Comparison of ENCODE assay signal across 11 cellular contexts in genomic region chr16:17395849-17396480, GRCh38.
A peak's percentile ranks its signal among the peaks of the same experiment; 100 is the strongest.
DNase-seq lines count a peak whose midpoint lies in the region; FAIRE-seq and TF ChIP-seq lines count a peak whose summit lies in the region.
"Had no signal": no experiment of that assay in that cellular context is flagged by ENCODE, and none has a peak within 500 bp of the region (broad histone marks: within the 10 kb centered on the region; RNA-seq: fewer than 3 reads in every experiment).

No MANE protein-coding gene starts in this region.

- peaks cover 4% of the 10 kb centered on the region; the same call in 1 of the 2 replicates for H3K79me1 ChIP-seq in H1 (ENCODE audit: low read depth, low read length)

- H3K23ac ChIP-seq in H1 (ENCODE audit: insufficient read length): no peak overlapping the region

- CTCF ChIA-PET in activated CD4-positive, alpha-beta T cell treated with anti-CD3 and anti-CD28 coated beads, Interleukin-2, amount 10 ng/mL, durations not matched to agents 7 days and 5 days (lab: Charles Lee): no interaction called here
- CTCF ChIA-PET in H1 (lab: Charles Lee; ENCODE audit: partially characterized antibody): interaction anchor here (0.6 kb wide), 1 partner anchor 82 kb away, joined by 3 read pairs; no protein-coding TSS in a partner anchor

- peaks cover 15% of the 10 kb centered on the region for H3K9me3 Mint-ChIP-seq in activated CD4-positive, alpha-beta T cell treated with anti-CD3 and anti-CD28 coated beads, Interleukin-2, amount 10 ng/mL, durations not matched to agents 7 days and 5 days
- H3K9me3 Mint-ChIP-seq: brain had no signal

- H3K27ac ChIP-seq in H1 (ENCODE audit: low read depth, low read length) (no peak overlapping the region), transverse colon (peak overlapping the region; percentile 80 to 87 (median 86))

- no peak overlapping the region for H2BK20ac ChIP-seq in H1 (ENCODE audit: low read length)

- H3K4me1 Mint-ChIP-seq in activated CD4-positive, alpha-beta T cell treated with anti-CD3 and anti-CD28 coated beads, Interleukin-2, amount 10 ng/mL, durations not matched to agents 7 days and 5 days: peaks cover 48% of the 10 kb centered on the region

- TF ChIP-seq RAD21 in H1 (IDR thresholded peaks at IDR 0.05 in 1 of 2, conservative IDR thresholded peaks at IDR 0.05 in 1 of 2; ENCODE audit: low read depth in 2 of 2, low read length in 2 of 2): no peak

- no peak overlapping the region for H3K14ac ChIP-seq in H1 (ENCODE audit: insufficient read length)

- intact Hi-C loops in lower leg skin (cut with DNase I; ENCODE audit: low total_unique reads): no loop called here
- intact Hi-C loops in transverse colon (cut with DNase I; ENCODE audit: low total_unique reads): loop anchor here (5.0 kb wide), 1 partner anchor 34 kb away; no protein-coding TSS in a partner anchor

- peak overlapping the region; percentile 61; the same call in 1 of the 2 replicates for H2AK5ac ChIP-seq in H1 (ENCODE audit: low read depth, low read length)

- DNase-seq in activated CD4-positive, alpha-beta T cell treated with anti-CD3 and anti-CD28 coated beads, Interleukin-2, amount 10 ng/mL, durations not matched to agents 7 days and 5 days: no peak
- DNase-seq in activated CD4-positive, alpha-beta T cell treated with anti-CD3 and anti-CD28 coated beads, Interleukin-2, amount 50 U/mL, for 1 hour: no peak
- DNase-seq in H1 (ENCODE audit: low read depth in 1 of 2, low spot score in 2 of 2) (no peak), lower leg skin (ENCODE audit: low spot score in 2 of 2) (peak; percentile 33 to 76), transverse colon (peak; percentile 48), HK-2 (ENCODE audit: unreplicated experiment) (no peak), H7 (no peak)
- DNase-seq in stimulated activated CD8-positive, alpha-beta memory T cell treated with anti-CD3 and anti-CD28 coated beads, Interleukin-4, amount 100 ng/mL, for 48 hours: no peak
- DNase-seq: kidney; stimulated activated CD4-positive, alpha-beta T cell treated with anti-CD3 and anti-CD28 coated beads, Interleukin-4, amount 100 ng/mL, for 1 hour had no signal

- no peak overlapping the region for H3K4ac ChIP-seq in H1 (replicated peaks; ENCODE audit: insufficient read length, low read depth, low read length)

- POLR2A ChIA-PET in activated CD4-positive, alpha-beta T cell treated with anti-CD3 and anti-CD28 coated beads, Interleukin-2, amount 10 ng/mL, durations not matched to agents 7 days and 5 days (lab: Charles Lee): no interaction called here
- POLR2A ChIA-PET in H1 (lab: Charles Lee; ENCODE audit: partially characterized antibody): interaction anchor here (4.7 kb wide), 1 partner anchor 11 kb away, joined by 19 read pairs; no protein-coding TSS in a partner anchor

- peak overlapping the region; percentile 65; the same call in 1 of the 2 replicates for H2BK15ac ChIP-seq in H1 (ENCODE audit: low read length)

- H3K9me3 ChIP-seq in H1 (ENCODE audit: insufficient read depth in 2 of 2, low read depth in 1 of 2, low read length in 1 of 2): no peaks in the 10 kb centered on the region
- H3K9me3 ChIP-seq in transverse colon: no peaks in the 10 kb centered on the region

- 94% methylated on average over 9 of the region's 9 CpGs; no CpG with 5 or more reads in 1 of the 2 experiments for WGBS in H1 (ENCODE audit: extremely low coverage in 1 of 2, insufficient coverage in 1 of 2, insufficient read length in 1 of 2, insufficient replicate concordance in 2 of 2, low coverage in 1 of 2, low lambda C conversion rate in 2 of 2, missing lambda C conversion rate in 1 of 2), 2 experiments
- 61 to 64% methylated on average over 9 of the region's 9 CpGs for WGBS in lower leg skin, 2 donors
- 33% methylated on average over 9 of the region's 9 CpGs; no CpG with 5 or more reads in 1 of the 2 donors for WGBS in transverse colon (ENCODE audit: low coverage in 1 of 2), 2 donors

- peaks cover 0 to 14% of the 10 kb centered on the region in 2 experiments; a peak in 1 of 4 replicates for H3K79me2 ChIP-seq in H1 (ENCODE audit: control insufficient read depth in 1 of 2, insufficient read depth in 2 of 2, low read length in 2 of 2)

- in situ Hi-C loops in transverse colon (cut with MboI; ENCODE audit: low pct_ligation_motif_present in 1 of 4, low pct_unique_long_range_greater_than_20kb in 1 of 4, low sequenced_read_pairs in 3 of 4): no loop called here

- TF ChIP-seq POLR2A in H1 (IDR thresholded peaks at IDR 0.05; ENCODE audit: control extremely low read depth in 1 of 2, low read depth in 2 of 2, low read length in 2 of 2): no peak
- TF ChIP-seq POLR2A in lower leg skin (IDR thresholded peaks at IDR 0.05): no peak
- TF ChIP-seq POLR2A in transverse colon (IDR thresholded peaks at IDR 0.05): no peak

- H3K27me3 Mint-ChIP-seq in activated CD4-positive, alpha-beta T cell treated with anti-CD3 and anti-CD28 coated beads, Interleukin-2, amount 10 ng/mL, durations not matched to agents 7 days and 5 days: no peaks in the 10 kb centered on the region
- H3K27me3 Mint-ChIP-seq: brain had no signal

- H3K23me2 ChIP-seq in H1 (ENCODE audit: low read depth, low read length): no peaks in the 10 kb centered on the region

- H3K9ac ChIP-seq in H1 (replicated peaks in 1 of 4; ENCODE audit: extremely low read depth in 1 of 4, low read depth in 3 of 4, low read length in 3 of 4): no peak overlapping the region

- H3K18ac ChIP-seq in H1 (ENCODE audit: extremely low read depth, low read length): no peak overlapping the region

- no peak for TF ChIP-seq CTCF in H1 (IDR thresholded peaks at IDR 0.05; ENCODE audit: control extremely low read depth in 1 of 3, insufficient read depth in 1 of 3, low read depth in 1 of 3, low read length in 3 of 3)
- TF ChIP-seq CTCF in lower leg skin (IDR thresholded peaks at IDR 0.05): no peak
- TF ChIP-seq CTCF in transverse colon (IDR thresholded peaks at IDR 0.05): no peak

- peak overlapping the region; percentile 57 for H3K27ac Mint-ChIP-seq in activated CD4-positive, alpha-beta T cell treated with anti-CD3 and anti-CD28 coated beads, Interleukin-2, amount 10 ng/mL, durations not matched to agents 7 days and 5 days

- TF ChIP-seq EP300 in H1 (IDR thresholded peaks at IDR 0.05; ENCODE audit: borderline replicate concordance in 1 of 2, low read depth in 2 of 2, low read length in 2 of 2): no peak
- no peak for TF ChIP-seq EP300 in transverse colon (IDR thresholded peaks at IDR 0.05; ENCODE audit: low read depth)

- no peaks in the 10 kb centered on the region; a peak in 1 of 7 replicates for H3K27me3 ChIP-seq in H1 (replicated peaks in 1 of 4; ENCODE audit: control insufficient read depth in 3 of 4, extremely low read depth in 1 of 4, insufficient read depth in 3 of 4, low read length in 3 of 4)
- no peaks in the 10 kb centered on the region for H3K27me3 ChIP-seq in transverse colon
- H3K27me3 ChIP-seq in H7 (ENCODE audit: control insufficient read depth, insufficient read depth, low read length): no peaks in the 10 kb centered on the region

- H2BK5ac ChIP-seq in H1 (ENCODE audit: low read depth, low read length): peak overlapping the region; percentile 39; the same call in 1 of the 2 replicates

- no peak overlapping the region for H4K91ac ChIP-seq in H1 (replicated peaks; ENCODE audit: insufficient read length, low read length)

- 0 out of 2 replicates have a peak overlapping the region, but pooled peaks have one; percentile 46 for H2BK12ac ChIP-seq in H1 (ENCODE audit: low read depth, low read length)

- H3K36me3 ChIP-seq in H1 (ENCODE audit: control insufficient read depth in 2 of 4, insufficient read depth in 4 of 4, low read length in 3 of 4) (no peaks in the 10 kb centered on the region), transverse colon (no peaks in the 10 kb centered on the region), H7 (replicated peaks; ENCODE audit: control insufficient read depth, insufficient read depth, low read length) (no peaks in the 10 kb centered on the region)

- H3K4me3 ChIP-seq in H1 (ENCODE audit: extremely low read depth in 1 of 4, insufficient read depth in 2 of 4, low read depth in 3 of 4, low read length in 4 of 4): no peak overlapping the region
- no peak overlapping the region for H3K4me3 ChIP-seq in lower leg skin (ENCODE audit: low read depth, poor library complexity, severe bottlenecking)
- no peak overlapping the region for H3K4me3 ChIP-seq in transverse colon
- H3K4me3 ChIP-seq in H7 (ENCODE audit: insufficient read depth, low read depth, low read length): no peak overlapping the region

- no peak overlapping the region for H4K5ac ChIP-seq in H1 (ENCODE audit: insufficient read length, low read depth, low read length)

- H3K4me1 ChIP-seq in H1 (replicated peaks in 1 of 4; ENCODE audit: control insufficient read depth in 3 of 4, insufficient read depth in 4 of 4, low read length in 3 of 4) (peaks cover 0 to 26% (median 7%) of the 10 kb centered on the region in 4 experiments; a peak in 5 of 7 replicates), transverse colon (peaks cover 17 to 35% (median 29%) of the 10 kb centered on the region in 4 donors)

- H3K36me3 Mint-ChIP-seq in activated CD4-positive, alpha-beta T cell treated with anti-CD3 and anti-CD28 coated beads, Interleukin-2, amount 10 ng/mL, durations not matched to agents 7 days and 5 days (ENCODE audit: low read depth): peaks cover 53% of the 10 kb centered on the region

- no peak overlapping the region for H3K56ac ChIP-seq in H1 (replicated peaks; ENCODE audit: insufficient read length, low read depth, low read length)

- H3K4me2 ChIP-seq in H1 (ENCODE audit: insufficient read depth in 1 of 2, low read depth in 2 of 2, low read length in 2 of 2): no peak overlapping the region

- no peak overlapping the region for H2AFZ ChIP-seq in H1 (ENCODE audit: low read length)

- H2BK120ac ChIP-seq in H1 (replicated peaks; ENCODE audit: low read depth, low read length): no peak overlapping the region

- H4K8ac ChIP-seq in H1 (ENCODE audit: extremely low read depth, insufficient read depth, low read length): no peak overlapping the region

- no peak overlapping the region for H3K4me3 Mint-ChIP-seq in activated CD4-positive, alpha-beta T cell treated with anti-CD3 and anti-CD28 coated beads, Interleukin-2, amount 10 ng/mL, durations not matched to agents 7 days and 5 days
- H3K4me3 Mint-ChIP-seq: brain had no signal

- peaks cover 0 to 2% of the 10 kb centered on the region in 2 experiments for H4K20me1 ChIP-seq in H1 (replicated peaks in 1 of 2; ENCODE audit: control insufficient read depth in 1 of 2, insufficient read depth in 2 of 2, low read length in 2 of 2)

- no peak for FAIRE-seq in H1 (lab: Jason Lieb, UNC)
- FAIRE-seq: kidney had no signal

TF ChIP-seq in H1, 55 proteins besides CTCF, POLR2A, EP300 and RAD21:
- no peak for TF ChIP-seq SIRT6 (IDR thresholded peaks at IDR 0.05; ENCODE audit: low read length)
- no peak for TF ChIP-seq SRF (IDR thresholded peaks at IDR 0.05; ENCODE audit: low read depth, low read length)

Comparison
In these comparisons a context has a peak if more than half of its experiments do, and no peak if none do; other contexts are left out.
1. DNase-seq: peak in lower leg skin (2 of 2) and transverse colon (single experiment); none in activated CD4-positive, alpha-beta T cell treated with anti-CD3 and anti-CD28 coated beads, Interleukin-2, amount 10 ng/mL, durations not matched to agents 7 days and 5 days (single experiment), activated CD4-positive, alpha-beta T cell treated with anti-CD3 and anti-CD28 coated beads, Interleukin-2, amount 50 U/mL, for 1 hour (single experiment), H1 (0 of 2), stimulated activated CD8-positive, alpha-beta memory T cell treated with anti-CD3 and anti-CD28 coated beads, Interleukin-4, amount 100 ng/mL, for 48 hours (single experiment), HK-2 (single experiment) and H7 (single experiment).